In the genomic region with DNA sequence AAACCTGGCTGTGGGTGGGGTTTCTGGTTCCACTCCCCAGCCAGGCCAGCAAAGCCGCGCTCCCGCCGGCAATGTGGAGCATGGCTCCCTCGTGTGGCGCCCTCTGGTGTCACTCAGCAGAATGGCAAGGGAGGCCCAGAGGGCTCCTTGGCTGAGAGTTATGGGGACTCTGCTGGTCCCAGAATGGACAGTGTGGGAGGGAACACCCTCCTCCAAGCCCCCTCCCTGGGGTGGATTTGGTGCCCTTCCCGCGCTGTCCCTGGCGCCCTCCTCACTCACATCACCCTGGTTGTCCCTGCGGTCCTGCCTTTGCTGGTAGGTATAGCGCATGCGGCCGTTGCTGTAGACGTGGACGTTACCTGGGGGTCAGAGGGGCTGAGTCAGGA, we compare ENCODE assay signal across 9 cellular contexts. TPM values are rescaled to one million over a fixed set of nuclear protein-coding genes. Genes with fewer than 3 reads are reported as not detected.
DNase-seq lines count a peak whose midpoint lies in the region; ATAC-seq, FAIRE-seq and TF ChIP-seq lines count a peak whose summit lies in the region.
"Had no signal": no experiment of that assay in that cellular context is flagged by ENCODE, and none has a peak within 500 bp of the region (broad histone marks: within the 10 kb centered on the region; RNA-seq: fewer than 3 reads in every experiment).

No MANE protein-coding gene starts in this region.

- H3K4me3 ChIP-seq in gastrocnemius medialis = no peak overlapping the region

- no peak for TF ChIP-seq POLR2A in H54 (IDR thresholded peaks at IDR 0.05; ENCODE audit: low read depth, low read length)
- no peak for TF ChIP-seq POLR2A in gastrocnemius medialis (IDR thresholded peaks at IDR 0.05)

- no peaks in the 10 kb centered on the region for H3K9me3 Mint-ChIP-seq in activated naive CD4-positive, alpha-beta T cell treated with anti-CD3 and anti-CD28 coated beads, Interleukin-2, amount 10 ng/mL, durations not matched to agents 7 days and 5 days

- no peaks in the 10 kb centered on the region for H3K27me3 ChIP-seq in gastrocnemius medialis

- in situ Hi-C loops in gastrocnemius medialis (cut with MboI; ENCODE audit: low sequenced_read_pairs in 4 of 4) = loop anchor here in 3 of 4 donors (5.0 to 25.0 kb wide), 4 partner anchors 128 to 378 kb away; partner anchors contain the start of genes CHST3 (in 3 of the 3), ANAPC16 (in 1 of the 3) and ASCC1 (in 1 of the 3)

- ATAC-seq in gastrocnemius medialis (peak in 1 of 2 donors; percentile 18), GM21786 (IDR thresholded peaks at IDR 0.05; ENCODE audit: unreplicated experiment) (no peak)

- peaks cover 40% of the 10 kb centered on the region for H3K4me1 Mint-ChIP-seq in activated naive CD4-positive, alpha-beta T cell treated with anti-CD3 and anti-CD28 coated beads, Interleukin-2, amount 10 ng/mL, durations not matched to agents 7 days and 5 days

- peak overlapping the region in 2 of 4 donors; percentile 19 to 23 for H3K27ac ChIP-seq in gastrocnemius medialis

- TF ChIP-seq CTCF in AG09319 (IDR thresholded peaks at IDR 0.05; ENCODE audit: low read depth, low read length) (peak; percentile 95), gastrocnemius medialis (IDR thresholded peaks at IDR 0.05 in 4 of 5, conservative IDR thresholded peaks at IDR 0.05 in 1 of 5) (peak; percentile 85 to 95 (median 93))

- peaks cover 0 to 76% of the 10 kb centered on the region in 2 donors for H3K36me3 ChIP-seq in gastrocnemius medialis

- FAIRE-seq in H54 (lab: Jason Lieb, UNC) = no peak
- FAIRE-seq: islet of Langerhans had no signal

- peak overlapping the region; percentile 28 for H3K27ac Mint-ChIP-seq in activated naive CD4-positive, alpha-beta T cell treated with anti-CD3 and anti-CD28 coated beads, Interleukin-2, amount 10 ng/mL, durations not matched to agents 7 days and 5 days

- H3K9me3 ChIP-seq in gastrocnemius medialis = no peaks in the 10 kb centered on the region

- CTCF ChIA-PET in activated naive CD4-positive, alpha-beta T cell treated with anti-CD3 and anti-CD28 coated beads, Interleukin-2, amount 10 ng/mL, durations not matched to agents 7 days and 5 days (lab: Charles Lee) = interaction anchor here (0.6 to 9.2 kb wide), 13 partner anchors 10 to 444 kb away, joined by 3 to 101 read pairs (median 5); partner anchors contain the start of genes ASCC1, DDIT4 and SPOCK2

- H3K27me3 Mint-ChIP-seq in activated naive CD4-positive, alpha-beta T cell treated with anti-CD3 and anti-CD28 coated beads, Interleukin-2, amount 10 ng/mL, durations not matched to agents 7 days and 5 days = no peaks in the 10 kb centered on the region

- peaks cover 43% of the 10 kb centered on the region for H3K36me3 Mint-ChIP-seq in activated naive CD4-positive, alpha-beta T cell treated with anti-CD3 and anti-CD28 coated beads, Interleukin-2, amount 10 ng/mL, durations not matched to agents 7 days and 5 days

- no peak overlapping the region for H3K4me3 Mint-ChIP-seq in activated naive CD4-positive, alpha-beta T cell treated with anti-CD3 and anti-CD28 coated beads, Interleukin-2, amount 10 ng/mL, durations not matched to agents 7 days and 5 days

- DNase-seq in AG09319 (ENCODE audit: extremely low read depth, low read depth) (no peak), H54 (ENCODE audit: insufficient read length, low spot score) (peak; percentile 70), SK-N-DZ (ENCODE audit: low spot score) (peak; percentile 56), cardiac septum (ENCODE audit: low spot score) (peak; percentile 89), gastrocnemius medialis (peak in 1 of 2 donors; percentile 62), OCI-M2 (lab: John Stamatoyannopoulos, UW; ENCODE audit: unreplicated experiment) (no peak)
- DNase-seq in activated naive CD4-positive, alpha-beta T cell treated with anti-CD3 and anti-CD28 coated beads, Interleukin-2, amount 10 ng/mL, durations not matched to agents 7 days and 5 days = peak; percentile 84

- intact Hi-C loops in cardiac septum (cut with DNase I) = no loop called here
- intact Hi-C loops in gastrocnemius medialis (cut with DNase I; ENCODE audit: low total_unique reads) = no loop called here

- peaks cover 15 to 18% of the 10 kb centered on the region in 2 donors for H3K4me1 ChIP-seq in gastrocnemius medialis

RNA-seq across cellular contexts. Expression of gene DNAJB12, which starts 14.2 kb away (rescaled TPM):
- 17.7 and 18.7 TPM in 2 replicates for polyA plus RNA-seq in SK-N-DZ (2014; cell fraction: cytosol; rRNA removed)
- polyA plus RNA-seq in SK-N-DZ (2014; cell fraction: nucleus; rRNA removed) = 20.4 and 30.5 TPM in 2 replicates
- total RNA-seq in cardiac septum (28.9 TPM), gastrocnemius medialis (10 to 100 TPM; 35.8 to 49.7 (median 39.0) TPM)

Comparison
In these comparisons a context has a peak if more than half of its experiments do, and no peak if none do; other contexts are left out.
1. DNase-seq: peak in H54 (single experiment), SK-N-DZ (single experiment), activated naive CD4-positive, alpha-beta T cell treated with anti-CD3 and anti-CD28 coated beads, Interleukin-2, amount 10 ng/mL, durations not matched to agents 7 days and 5 days (single experiment) and cardiac septum (single experiment); none in AG09319 (single experiment) and OCI-M2 (single experiment).